8 cellular contexts compared by ENCODE assay signal in the genomic region with DNA sequence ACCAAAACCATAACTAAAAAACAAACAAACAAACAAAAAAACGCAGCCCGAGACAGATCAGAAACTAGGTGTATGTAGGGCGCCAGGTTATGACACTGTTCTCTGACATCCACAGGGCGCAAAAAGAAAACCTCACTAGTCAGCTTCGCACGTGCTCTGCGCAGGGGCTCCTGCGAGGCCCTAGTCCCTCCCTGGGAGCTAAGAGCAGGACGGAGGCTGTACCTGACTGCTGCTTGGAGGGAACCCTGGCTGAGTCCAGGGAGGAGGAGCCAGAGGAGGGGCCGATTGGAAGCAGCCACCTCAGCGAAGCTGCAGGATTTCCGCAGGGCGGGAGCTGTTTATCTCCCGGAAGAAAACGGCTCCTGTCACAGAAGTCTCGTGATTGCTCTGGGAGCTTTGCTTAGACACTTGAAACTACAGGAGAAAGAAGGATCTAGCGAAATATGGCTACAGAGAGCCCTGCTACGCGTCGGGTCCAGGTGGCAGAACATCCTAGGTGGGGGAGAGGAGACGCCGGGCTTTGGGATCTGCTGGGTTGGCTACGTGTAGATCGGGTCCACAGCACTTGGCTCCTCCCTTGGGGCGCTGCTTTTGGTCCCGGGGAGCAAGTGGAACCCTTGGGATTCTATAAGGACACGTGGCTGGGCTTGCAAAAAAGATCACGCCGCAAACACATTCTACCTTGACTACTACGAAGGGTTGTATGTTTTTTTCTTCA. TPM values are rescaled to one million over a fixed set of nuclear protein-coding genes. Genes with fewer than 3 reads are reported as not detected.
DNase-seq lines count a peak whose midpoint lies in the region; ATAC-seq and TF ChIP-seq lines count a peak whose summit lies in the region.

A gene (plus strand): TSS at position 368 of the 718 bp plus-strand sequence. CDS start 76 bp downstream, at position 444.

- H3K4me3 ChIP-seq in GM06990 (replicated peaks; ENCODE audit: low read depth, low read length) (peak within 1 kb of the TSS; percentile 74), ovary (peak within 1 kb of the TSS; percentile 64), thyroid gland (replicated peaks in 1 of 3) (peak within 1 kb of the TSS; percentile 24 to 50 (median 40))

- peak; percentile 95 for ATAC-seq in HG02571 (IDR thresholded peaks at IDR 0.05; ENCODE audit: unreplicated experiment)

- TF ChIP-seq CTCF in GM06990 (IDR thresholded peaks at IDR 0.05; ENCODE audit: insufficient read depth, low read length, poor library complexity, severe bottlenecking) = no peak
- TF ChIP-seq CTCF in ovary (IDR thresholded peaks at IDR 0.05) = no peak
- TF ChIP-seq CTCF in thyroid gland (IDR thresholded peaks at IDR 0.05) = peak in 1 of 6 experiments; percentile 7

- H3K36me3 ChIP-seq in GM06990 (ENCODE audit: control insufficient read depth, insufficient read depth, low read length) (no peaks in the 10 kb centered on the region), ovary (no peaks in the 10 kb centered on the region), thyroid gland (no peaks in the 10 kb centered on the region)

- H3K4me1 ChIP-seq in ovary (ENCODE audit: insufficient read depth) = peaks cover 4% of the 10 kb centered on the region
- H3K4me1 ChIP-seq in thyroid gland = peaks cover 4 to 6% of the 10 kb centered on the region in 2 donors

- H3K27me3 ChIP-seq in GM06990 (replicated peaks; ENCODE audit: control insufficient read depth, insufficient read depth, low read length) = no peaks in the 10 kb centered on the region
- H3K27me3 ChIP-seq in ovary = no peaks in the 10 kb centered on the region
- no peaks in the 10 kb centered on the region for H3K27me3 ChIP-seq in thyroid gland

- no peak for TF ChIP-seq EP300 in ovary (IDR thresholded peaks at IDR 0.05)

- H3K36me3 Mint-ChIP-seq in activated naive CD8-positive, alpha-beta T cell treated with anti-CD3 and anti-CD28 coated beads for 36 hours = peaks cover 10% of the 10 kb centered on the region

- H3K9me3 Mint-ChIP-seq in activated naive CD8-positive, alpha-beta T cell treated with anti-CD3 and anti-CD28 coated beads for 36 hours = no peaks in the 10 kb centered on the region

- H3K27ac Mint-ChIP-seq in activated naive CD8-positive, alpha-beta T cell treated with anti-CD3 and anti-CD28 coated beads for 36 hours = peak within 1 kb of the TSS; percentile 93

- H3K27me3 Mint-ChIP-seq in activated naive CD8-positive, alpha-beta T cell treated with anti-CD3 and anti-CD28 coated beads for 36 hours = no peaks in the 10 kb centered on the region

- H3K9me3 ChIP-seq in ovary = no peaks in the 10 kb centered on the region
- no peaks in the 10 kb centered on the region for H3K9me3 ChIP-seq in thyroid gland

- H3K4me3 Mint-ChIP-seq in activated naive CD8-positive, alpha-beta T cell treated with anti-CD3 and anti-CD28 coated beads for 36 hours = peak within 1 kb of the TSS; percentile 90

- TF ChIP-seq POLR2A in ovary (IDR thresholded peaks at IDR 0.05) (no peak), thyroid gland (IDR thresholded peaks at IDR 0.05) (peak in 1 of 2 donors; percentile 79)

- peaks cover 26% of the 10 kb centered on the region for H3K4me1 Mint-ChIP-seq in activated naive CD8-positive, alpha-beta T cell treated with anti-CD3 and anti-CD28 coated beads for 36 hours

- intact Hi-C loops in head of caudate nucleus (cut with DNase I) = no loop called here
- intact Hi-C loops in ovary (cut with DNase I) = no loop called here
- intact Hi-C loops in thyroid gland (cut with DNase I) = no loop called here

- WGBS in ovary, 3 donors = 4 to 6% (median 4%) methylated on average over 30 of the region's 30 CpGs
- WGBS in thyroid gland, 2 donors = 7% methylated on average over 29 to 30 of the region's 30 CpGs

- DNase-seq in GM06990 (ENCODE audit: extremely low read depth, insufficient read length) (peak; percentile 83), NCI-H1092 (lab: John Stamatoyannopoulos, UW) (peak; percentile 54), SKM-1 treated with dmso at 0.1 percent for 144 hours (lab: John Stamatoyannopoulos, UW; ENCODE audit: unreplicated experiment) (peak; percentile 85), head of caudate nucleus (peak; percentile 61 to 94 (median 84)), ovary (peak; percentile 76 to 84 (median 82)), thyroid gland (peak; percentile 90 to 94)
- peak; percentile 82 for DNase-seq in activated naive CD8-positive, alpha-beta T cell treated with anti-CD3 and anti-CD28 coated beads for 36 hours

- H3K27ac ChIP-seq in ovary = peak within 1 kb of the TSS; percentile 50 to 79
- H3K27ac ChIP-seq in thyroid gland = peak within 1 kb of the TSS; percentile 72 to 75 (median 73)

RNA-seq across cellular contexts. Expression of the gene that starts here (rescaled TPM):
- 10 to 100 TPM; 25.4 to 26.1 TPM for total RNA-seq in activated naive CD8-positive, alpha-beta T cell treated with anti-CD3 and anti-CD28 coated beads for 36 hours
- total RNA-seq in ovary (10 to 100 TPM; 37.2 to 49.2 (median 39.8) TPM), thyroid gland (10 to 100 TPM; 50.4 to 85.5 (median 67.8) TPM)
- 10 to 100 TPM; 14.4 to 16.7 TPM for polyA plus RNA-seq in ovary

Comparison
In these comparisons a context has a peak if more than half of its experiments do, and no peak if none do; other contexts are left out.
1. Peak in every context shown above with its lines: DNase-seq, ATAC-seq, H3K4me3 ChIP-seq and H3K27ac ChIP-seq.